In the genomic region with DNA sequence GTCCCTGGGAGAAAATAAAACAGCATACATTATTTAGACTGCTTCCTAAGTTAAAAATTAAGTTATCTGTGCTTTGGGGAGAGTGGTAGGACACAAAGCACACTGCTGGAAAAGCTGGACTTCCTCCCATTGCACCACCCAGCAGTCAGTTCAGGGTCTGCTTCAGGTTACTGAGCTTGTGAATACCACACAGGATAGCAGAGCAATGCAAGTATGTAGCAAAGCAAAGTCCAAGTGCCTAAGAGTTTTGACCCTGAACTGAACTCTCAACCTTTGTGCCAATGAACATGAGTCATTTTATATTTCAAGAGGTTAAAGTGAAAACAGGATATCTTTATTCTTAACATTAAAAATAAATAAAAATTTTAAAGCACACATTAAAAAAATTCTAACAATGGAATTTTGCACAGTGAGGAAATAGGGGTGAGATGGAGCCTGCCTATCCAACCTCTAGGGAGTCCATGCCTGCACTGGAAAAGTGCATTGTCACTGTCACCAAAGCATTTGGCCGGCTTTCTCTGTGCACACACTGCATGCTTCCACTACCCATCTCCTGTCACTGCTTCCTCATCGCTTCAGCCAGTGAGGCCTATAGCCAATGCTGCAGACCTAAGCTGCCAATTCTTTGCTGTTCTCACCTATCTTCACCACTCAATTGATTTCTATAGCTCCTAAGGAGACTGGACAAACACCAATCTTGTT, we compare ENCODE assay signal across 1 cellular context.
TF ChIP-seq lines count a peak whose summit lies in the region.

No MANE protein-coding gene starts in this region.

TF ChIP-seq in SK-N-SH treated with all-trans-retinoic acid at 6 μM for 48 hours, 23 proteins besides CTCF, POLR2A, EP300 and RAD21 (continued from another document):
- TF ChIP-seq, protein P1, sequence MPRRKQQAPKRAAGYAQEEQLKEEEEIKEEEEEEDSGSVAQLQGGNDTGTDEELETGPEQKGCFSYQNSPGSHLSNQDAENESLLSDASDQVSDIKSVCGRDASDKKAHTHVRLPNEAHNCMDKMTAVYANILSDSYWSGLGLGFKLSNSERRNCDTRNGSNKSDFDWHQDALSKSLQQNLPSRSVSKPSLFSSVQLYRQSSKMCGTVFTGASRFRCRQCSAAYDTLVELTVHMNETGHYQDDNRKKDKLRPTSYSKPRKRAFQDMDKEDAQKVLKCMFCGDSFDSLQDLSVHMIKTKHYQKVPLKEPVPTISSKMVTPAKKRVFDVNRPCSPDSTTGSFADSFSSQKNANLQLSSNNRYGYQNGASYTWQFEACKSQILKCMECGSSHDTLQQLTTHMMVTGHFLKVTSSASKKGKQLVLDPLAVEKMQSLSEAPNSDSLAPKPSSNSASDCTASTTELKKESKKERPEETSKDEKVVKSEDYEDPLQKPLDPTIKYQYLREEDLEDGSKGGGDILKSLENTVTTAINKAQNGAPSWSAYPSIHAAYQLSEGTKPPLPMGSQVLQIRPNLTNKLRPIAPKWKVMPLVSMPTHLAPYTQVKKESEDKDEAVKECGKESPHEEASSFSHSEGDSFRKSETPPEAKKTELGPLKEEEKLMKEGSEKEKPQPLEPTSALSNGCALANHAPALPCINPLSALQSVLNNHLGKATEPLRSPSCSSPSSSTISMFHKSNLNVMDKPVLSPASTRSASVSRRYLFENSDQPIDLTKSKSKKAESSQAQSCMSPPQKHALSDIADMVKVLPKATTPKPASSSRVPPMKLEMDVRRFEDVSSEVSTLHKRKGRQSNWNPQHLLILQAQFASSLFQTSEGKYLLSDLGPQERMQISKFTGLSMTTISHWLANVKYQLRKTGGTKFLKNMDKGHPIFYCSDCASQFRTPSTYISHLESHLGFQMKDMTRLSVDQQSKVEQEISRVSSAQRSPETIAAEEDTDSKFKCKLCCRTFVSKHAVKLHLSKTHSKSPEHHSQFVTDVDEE (CRISPR knock-in tag; IDR thresholded peaks at IDR 0.05) = 0 out of 2 replicates have a peak, but pooled peaks have one; percentile 15
- TF ChIP-seq ZFP3 (CRISPR knock-in tag; IDR thresholded peaks at IDR 0.05) = peak; percentile 11; the same call in 1 of the 2 replicates
TF ChIP-seq in SK-N-SH treated with all-trans-retinoic acid at 6 μM for 48 hours: peak in this region for 2.
